ENCODE assay signal across 31 cellular contexts in the genomic region with DNA sequence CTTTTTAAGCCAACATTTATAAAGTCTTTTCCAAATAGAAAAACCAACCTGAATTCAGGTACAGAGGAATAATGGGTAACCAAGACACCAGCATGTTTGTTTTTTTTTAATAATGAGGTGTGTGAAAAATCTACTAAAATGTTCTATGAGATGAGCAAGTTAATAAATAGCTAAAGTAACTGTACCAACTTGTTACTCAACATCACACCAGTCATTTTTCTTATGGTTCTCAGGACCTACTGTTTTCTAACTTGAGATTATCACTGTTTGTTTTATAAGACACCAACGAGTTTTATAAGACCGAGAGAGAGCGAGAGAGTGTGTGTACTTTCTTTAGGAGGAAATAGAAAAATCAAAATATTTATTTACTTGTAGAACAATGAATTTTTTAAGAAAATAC.
"Had no signal": no experiment of that assay in that cellular context is flagged by ENCODE, and none has a peak within 500 bp of the region (broad histone marks: within the 10 kb centered on the region; RNA-seq: fewer than 3 reads in every experiment).

No MANE protein-coding gene starts in this region.

- H3K4me1 Mint-ChIP-seq: endodermal cell, neural crest cell had no signal

- ATAC-seq: activated naive CD8-positive, alpha-beta T cell treated with anti-CD3 and anti-CD28 coated beads, Interleukin-2, amount 50 U/mL, for 24 hours; esophagus mucosa; left lung; lower lobe of right lung; psoas muscle; T-cell had no signal

- H3K27me3 Mint-ChIP-seq: activated naive CD8-positive, alpha-beta T cell treated with anti-CD3 and anti-CD28 coated beads, Interleukin-2, amount 50 U/mL, for 24 hours; T-cell had no signal

- H3K4me3 Mint-ChIP-seq: activated naive CD8-positive, alpha-beta T cell treated with anti-CD3 and anti-CD28 coated beads, Interleukin-2, amount 50 U/mL, for 24 hours; endodermal cell; neural crest cell; T-cell; T-helper 2 cell treated with Interferon-gamma antibody and Interleukin-4, amounts not matched to agents 5 μg/mL and 100 μg/mL, for 36 hours had no signal

- H3K9me3 Mint-ChIP-seq: activated naive CD8-positive, alpha-beta T cell treated with anti-CD3 and anti-CD28 coated beads, Interleukin-2, amount 50 U/mL, for 24 hours; endodermal cell; neural crest cell; T-cell; T-helper 2 cell treated with Interferon-gamma antibody and Interleukin-4, amounts not matched to agents 5 μg/mL and 100 μg/mL, for 36 hours had no signal

- DNase-seq: activated CD4-positive, alpha-beta T cell treated with anti-CD3 and anti-CD28 coated beads for 4 hours; activated CD4-positive, alpha-beta T cell treated with anti-CD3 and anti-CD28 coated beads, Interleukin-2, amount 50 U/mL, for 48 hours; activated CD4-positive, CD25-positive, alpha-beta regulatory T cell; activated CD8-positive, alpha-beta memory T cell treated with anti-CD3 and anti-CD28 coated beads for 24 hours; activated gamma-delta T cell; activated naive CD4-positive, alpha-beta T cell treated with anti-CD3 and anti-CD28 coated beads, Interleukin-2, amount 50 U/mL, for 16 hours; activated naive CD8-positive, alpha-beta T cell treated with anti-CD3 and anti-CD28 coated beads, Interleukin-2, amount 50 U/mL, for 24 hours; amygdala; central memory CD4-positive, alpha-beta T cell; endodermal cell; foreskin fibroblast; head of caudate nucleus; hippocampal formation; kidney; left lung; lower lobe of right lung; nucleus accumbens; psoas muscle; stimulated activated CD4-positive, alpha-beta T cell treated with anti-CD3 and anti-CD28 coated beads, Interleukin-1b, Interleukin-23, amount 100 ng/mL, for 48 hours; stimulated activated CD4-positive, alpha-beta T cell treated with anti-CD3 and anti-CD28 coated beads, Interleukin-4, amount 100 ng/mL, for 4 hours; stimulated activated CD8-positive, alpha-beta memory T cell treated with anti-CD3 and anti-CD28 coated beads, Interleukin-4, amount 100 ng/mL, for 48 hours; stimulated activated naive CD4-positive, alpha-beta T cell; T-cell; testis; transverse colon had no signal

- H3K27ac Mint-ChIP-seq: endodermal cell; T-cell; T-helper 2 cell treated with Interferon-gamma antibody and Interleukin-4, amounts not matched to agents 5 μg/mL and 100 μg/mL, for 36 hours had no signal

- H3K4me3 ChIP-seq: breast epithelium, left lung, lower lobe of right lung, psoas muscle, right atrium auricular region, smooth muscle cell, testis, transverse colon had no signal
